In genomic region chr11:7706377-7706776, GRCh38 we compare ENCODE assay signal across 31 cellular contexts. TPM values are rescaled to one million over a fixed set of nuclear protein-coding genes. Genes with fewer than 3 reads are reported as not detected.
"Had no signal": no experiment of that assay in that cellular context is flagged by ENCODE, and none has a peak within 500 bp of the region (broad histone marks: within the 10 kb centered on the region; RNA-seq: fewer than 3 reads in every experiment).

TSS of gene OVCH2 (minus strand) at chr11:7706477. CDS start at chr11:7706394, 83 bp downstream.

- ATAC-seq: stimulated activated effector memory CD8-positive, alpha-beta T cell treated with anti-CD3 and anti-CD28 coated beads, Interleukin-12 subunit alpha, Interleukin-12 subunit beta, amount 100 ng/mL, for 72 hours; stimulated activated memory B cell treated with anti-CD40 and anti-IgM and Interleukin-4, amounts not matched to agents 10 μg/mL and 1 μg/mL and 100 μg/mL, for 72 hours; stimulated activated naive B cell treated with anti-CD40 and anti-IgM and Interleukin-4, amounts not matched to agents 10 μg/mL and 1 μg/mL and 100 μg/mL, for 72 hours; stimulated activated naive CD8-positive, alpha-beta T cell treated with anti-CD3 and anti-CD28 coated beads, Interleukin-15, amount 100 ng/mL, for 72 hours; stimulated activated naive CD8-positive, alpha-beta T cell treated with anti-CD3 and anti-CD28 coated beads, Interleukin-15, Interleukin-2, amounts not matched to agents 100 U/mL and 50 U/mL, for 24 hours; upper lobe of right lung had no signal

- H3K9me3 ChIP-seq: stomach, suprapubic skin, testis, thoracic aorta, thyroid gland, tibial artery, tibial nerve, transverse colon, upper lobe of left lung, upper lobe of right lung, uterus, vagina had no signal

- H3K4me1 ChIP-seq: stomach, suprapubic skin, testis, thyroid gland, tibial artery, transverse colon, upper lobe of left lung, upper lobe of right lung, uterus, vagina had no signal

- H3K4me3 ChIP-seq: stomach, suprapubic skin, testis, thoracic aorta, thyroid gland, tibial artery, tibial nerve, transverse colon, upper lobe of left lung, upper lobe of right lung, uterus, vagina had no signal

- H3K9me3 Mint-ChIP-seq: stimulated activated effector memory CD8-positive, alpha-beta T cell treated with anti-CD3 and anti-CD28 coated beads, Interleukin-12 subunit alpha, Interleukin-12 subunit beta, amount 100 ng/mL, for 72 hours; stimulated activated naive CD8-positive, alpha-beta T cell treated with anti-CD3 and anti-CD28 coated beads, Interleukin-15, amount 100 ng/mL, for 72 hours had no signal

- H3K36me3 ChIP-seq: stomach, suprapubic skin, thoracic aorta, thyroid gland, tibial artery, tibial nerve, transverse colon, upper lobe of left lung, upper lobe of right lung, uterus, vagina had no signal

- H3K27ac ChIP-seq: stomach, suprapubic skin, testis, thoracic aorta, thyroid gland, tibial artery, transverse colon, upper lobe of left lung, upper lobe of right lung, uterus, vagina had no signal

- H3K27ac Mint-ChIP-seq: stimulated activated effector memory CD8-positive, alpha-beta T cell treated with anti-CD3 and anti-CD28 coated beads, Interleukin-12 subunit alpha, Interleukin-12 subunit beta, amount 100 ng/mL, for 72 hours; stimulated activated memory B cell treated with anti-CD40 and anti-IgM and Interleukin-4, amounts not matched to agents 10 μg/mL and 1 μg/mL and 100 μg/mL, for 72 hours; stimulated activated naive B cell treated with anti-CD40 and anti-IgM and Interleukin-4, amounts not matched to agents 10 μg/mL and 1 μg/mL and 100 μg/mL, for 72 hours; stimulated activated naive CD8-positive, alpha-beta T cell treated with anti-CD3 and anti-CD28 coated beads, Interleukin-15, Interleukin-2, amounts not matched to agents 100 ng/mL and 50 ng/mL, for 24 hours; type B pancreatic cell had no signal

- DNase-seq: stimulated activated CD4-positive, alpha-beta T cell treated with anti-CD3 and anti-CD28 coated beads, Interleukin-2, amount 100 ng/mL, for 48 hours; stimulated activated CD4-positive, alpha-beta T cell treated with anti-CD3 and anti-CD28 coated beads, Interleukin-4, amount 100 ng/mL, for 1 hour; stimulated activated CD4-positive, alpha-beta T cell treated with anti-CD3 and anti-CD28 coated beads, Interleukin-4, amount 100 ng/mL, for 24 hours; stimulated activated CD4-positive, alpha-beta T cell treated with anti-CD3 and anti-CD28 coated beads, Interleukin-4, amount 100 ng/mL, for 4 hours; stimulated activated CD8-positive, alpha-beta memory T cell treated with anti-CD3 and anti-CD28 coated beads, Interleukin-4, amount 100 ng/mL, for 48 hours; stimulated activated naive B cell treated with anti-CD40 and anti-IgM and Interleukin-4, amounts not matched to agents 10 μg/mL and 1 μg/mL and 100 μg/mL, for 72 hours; stimulated activated naive CD4-positive, alpha-beta T cell; stimulated activated naive CD4-positive, alpha-beta T cell treated with Interleukin-2 at 50 U/mL for 16 hours; stimulated activated naive CD8-positive, alpha-beta T cell treated with anti-CD3 and anti-CD28 coated beads, Interleukin-15, amount 100 ng/mL, for 72 hours; stimulated activated naive CD8-positive, alpha-beta T cell treated with anti-CD3 and anti-CD28 coated beads, Interleukin-15, Interleukin-2, amounts not matched to agents 100 U/mL and 50 U/mL, for 24 hours; stomach; substantia nigra; testis; thyroid gland; tibial artery; transverse colon; trophoblast cell; upper lobe of left lung; upper lobe of right lung; uterus had no signal

- H3K36me3 Mint-ChIP-seq: stimulated activated effector memory CD8-positive, alpha-beta T cell treated with anti-CD3 and anti-CD28 coated beads, Interleukin-12 subunit alpha, Interleukin-12 subunit beta, amount 100 ng/mL, for 72 hours; stimulated activated memory B cell treated with anti-CD40 and anti-IgM and Interleukin-4, amounts not matched to agents 10 μg/mL and 1 μg/mL and 100 μg/mL, for 72 hours; stimulated activated naive B cell treated with anti-CD40 and anti-IgM and Interleukin-4, amounts not matched to agents 10 μg/mL and 1 μg/mL and 100 μg/mL, for 72 hours; type B pancreatic cell had no signal

- H3K27me3 ChIP-seq: stomach, suprapubic skin, testis, thyroid gland, tibial artery, tibial nerve, transverse colon, upper lobe of left lung, upper lobe of right lung, uterus, vagina had no signal

- H3K4me1 Mint-ChIP-seq: stimulated activated effector memory CD8-positive, alpha-beta T cell treated with anti-CD3 and anti-CD28 coated beads, Interleukin-12 subunit alpha, Interleukin-12 subunit beta, amount 100 ng/mL, for 72 hours; stimulated activated memory B cell treated with anti-CD40 and anti-IgM and Interleukin-4, amounts not matched to agents 10 μg/mL and 1 μg/mL and 100 μg/mL, for 72 hours; stimulated activated naive B cell treated with anti-CD40 and anti-IgM and Interleukin-4, amounts not matched to agents 10 μg/mL and 1 μg/mL and 100 μg/mL, for 72 hours; stimulated activated naive CD8-positive, alpha-beta T cell treated with anti-CD3 and anti-CD28 coated beads, Interleukin-15, amount 100 ng/mL, for 72 hours had no signal

- H3K4me3 Mint-ChIP-seq: stimulated activated effector memory CD8-positive, alpha-beta T cell treated with anti-CD3 and anti-CD28 coated beads, Interleukin-12 subunit alpha, Interleukin-12 subunit beta, amount 100 ng/mL, for 72 hours; stimulated activated memory B cell treated with anti-CD40 and anti-IgM and Interleukin-4, amounts not matched to agents 10 μg/mL and 1 μg/mL and 100 μg/mL, for 72 hours; stimulated activated naive B cell treated with anti-CD40 and anti-IgM and Interleukin-4, amounts not matched to agents 10 μg/mL and 1 μg/mL and 100 μg/mL, for 72 hours; stimulated activated naive CD8-positive, alpha-beta T cell treated with anti-CD3 and anti-CD28 coated beads, Interleukin-15, amount 100 ng/mL, for 72 hours; stimulated activated naive CD8-positive, alpha-beta T cell treated with anti-CD3 and anti-CD28 coated beads, Interleukin-15, Interleukin-2, amounts not matched to agents 100 ng/mL and 50 ng/mL, for 24 hours; type B pancreatic cell had no signal

- FAIRE-seq: urothelium cell line had no signal

RNA-seq across cellular contexts. Expression of gene OVCH2, which starts in this region (rescaled TPM):
- total RNA-seq: subcutaneous adipose tissue, temporal lobe, thyroid gland, tibial nerve, transverse colon, vagina had no signal
